In the genomic region with DNA sequence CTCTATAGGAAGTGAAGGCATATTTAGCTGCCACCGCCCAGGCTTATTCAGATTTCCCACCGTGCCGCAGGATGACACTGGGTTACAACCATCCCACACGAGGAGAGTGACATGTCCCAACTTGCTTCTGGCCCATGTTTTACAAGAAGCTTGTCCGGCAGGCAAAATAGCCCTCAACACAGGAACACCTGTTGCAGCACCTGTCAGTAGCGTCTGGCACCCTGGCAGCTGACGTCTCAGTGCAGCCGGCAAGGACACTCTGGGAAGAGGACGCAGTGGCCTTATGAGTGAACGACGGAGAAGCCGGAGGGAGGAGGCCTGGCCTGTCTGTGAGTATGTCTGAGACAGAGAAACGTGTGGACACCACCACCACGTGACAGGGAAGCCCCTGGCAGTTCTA, we compare ENCODE assay signal across 10 cellular contexts. TPM values are rescaled to one million over a fixed set of nuclear protein-coding genes. Genes with fewer than 3 reads are reported as not detected.
A peak's percentile ranks its signal among the peaks of the same experiment; 100 is the strongest.
DNase-seq lines count a peak whose midpoint lies in the region; ATAC-seq and TF ChIP-seq lines count a peak whose summit lies in the region.
"Had no signal": no experiment of that assay in that cellular context is flagged by ENCODE, and none has a peak within 500 bp of the region (broad histone marks: within the 10 kb centered on the region; RNA-seq: fewer than 3 reads in every experiment).

No MANE protein-coding gene starts in this region.

- no peaks in the 10 kb centered on the region for H3K27me3 ChIP-seq in gastroesophageal sphincter

- 88 to 94% methylated on average over 5 to 10 of the region's 14 CpGs for WGBS in gastroesophageal sphincter (ENCODE audit: low coverage in 1 of 2), 2 donors

- no peaks in the 10 kb centered on the region for H3K9me3 ChIP-seq in gastroesophageal sphincter

- no peak for ATAC-seq in gastroesophageal sphincter
- no peak for ATAC-seq in HG03460 (IDR thresholded peaks at IDR 0.05; ENCODE audit: unreplicated experiment)
- ATAC-seq: naive thymus-derived CD8-positive, alpha-beta T cell had no signal

- peaks cover 0 to 61% (median 25%) of the 10 kb centered on the region in 3 donors for H3K4me1 ChIP-seq in gastroesophageal sphincter

- H3K36me3 ChIP-seq in gastroesophageal sphincter, result peaks cover 0 to 15% of the 10 kb centered on the region in 2 donors

- TF ChIP-seq POLR2A in gastroesophageal sphincter (IDR thresholded peaks at IDR 0.05), result no peak

- DNase-seq in NCI-H1417 (lab: John Stamatoyannopoulos, UW), result peak; percentile 82 to 96 (median 94)
- peak; percentile 88 for DNase-seq in NCI-H748 (lab: John Stamatoyannopoulos, UW; ENCODE audit: unreplicated experiment)
- peak in 4 of 49 donors; percentile 11 to 31 (median 23) for DNase-seq in substantia nigra (lab: John Stamatoyannopoulos, UW)
- no peak for DNase-seq in activated CD4-positive, CD25-positive, alpha-beta regulatory T cell (lab: John Stamatoyannopoulos, UW)
- no peak for DNase-seq in A172 (ENCODE audit: low spot score)
- DNase-seq: IMR-90; naive thymus-derived CD8-positive, alpha-beta T cell; stimulated activated CD4-positive, alpha-beta T cell treated with anti-CD3 and anti-CD28 coated beads, Interleukin-2, amount 100 ng/mL, for 24 hours had no signal

- TF ChIP-seq EP300 in gastroesophageal sphincter (IDR thresholded peaks at IDR 0.05), result no peak

- H3K4me3 ChIP-seq in gastroesophageal sphincter, result no peak overlapping the region

- H3K27ac ChIP-seq in gastroesophageal sphincter (peak overlapping the region in 3 of 4 donors; percentile 61 to 81 (median 79)), substantia nigra (ENCODE audit: low read depth, low read length, poor library complexity, severe bottlenecking) (peak overlapping the region; percentile 96)

- no peak for TF ChIP-seq CTCF in gastroesophageal sphincter (IDR thresholded peaks at IDR 0.05)

RNA-seq across cellular contexts. Expression of a gene that starts 32.1 kb away (rescaled TPM):
- total RNA-seq in gastroesophageal sphincter, result 10 to 100 TPM in 3 of 4 donors, 1 to 10 TPM in 1; 9.2 to 15.5 (median 13.3) TPM
- total RNA-seq in A172 (2014; rRNA removed; shearing (Covaris generic)), result 0.81 and 3.8 TPM in 2 replicates

Comparison
In these comparisons a context has a peak if more than half of its experiments do, and no peak if none do; other contexts are left out.
1. DNase-seq: peak in NCI-H1417 (3 of 3) and NCI-H748 (single experiment); none in activated CD4-positive, CD25-positive, alpha-beta regulatory T cell (0 of 4) and A172 (single experiment).